ENCODE assay signal across 8 cellular contexts in the genomic region with DNA sequence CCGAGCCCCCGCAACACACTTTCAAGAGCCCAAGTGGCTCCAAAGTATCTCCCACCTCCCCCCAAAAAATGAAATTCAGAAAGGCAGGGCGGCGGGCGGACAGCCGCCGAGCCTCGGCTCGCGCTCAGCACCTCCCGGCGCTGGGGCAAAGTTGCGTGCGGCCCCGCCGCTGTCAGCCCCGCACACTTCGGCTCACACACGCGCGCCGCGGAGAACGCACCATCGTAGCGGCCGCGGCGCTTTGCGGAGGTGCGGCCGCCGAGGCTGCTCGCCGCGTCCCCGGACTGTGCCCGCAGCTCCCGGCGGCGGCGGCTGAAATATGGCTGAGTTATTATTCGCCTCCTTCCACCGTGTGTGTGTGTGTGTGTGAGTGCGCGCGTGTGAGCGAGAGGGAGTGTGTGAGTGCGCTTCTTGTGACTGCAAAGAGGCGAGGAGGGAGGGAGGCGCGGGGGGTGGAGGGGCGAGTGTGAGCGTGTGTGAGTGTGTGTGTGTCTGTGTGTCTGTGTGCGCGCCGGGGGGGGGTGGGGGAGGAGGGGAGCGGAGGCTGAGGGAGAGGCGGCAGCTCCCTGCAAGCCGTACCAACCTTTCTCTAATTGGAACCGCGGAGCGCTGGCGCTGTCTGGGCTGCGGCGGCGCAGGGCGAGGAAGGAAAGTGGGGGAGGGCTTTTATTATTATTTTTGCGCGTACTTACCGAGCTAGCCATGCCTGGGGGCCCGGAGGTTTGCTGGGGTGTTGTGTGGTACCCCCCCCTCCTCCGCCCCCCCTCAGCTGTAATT. TPM values are rescaled to one million over a fixed set of nuclear protein-coding genes. Genes with fewer than 3 reads are reported as not detected.
DNase-seq lines count a peak whose midpoint lies in the region; ATAC-seq, FAIRE-seq and TF ChIP-seq lines count a peak whose summit lies in the region.

No MANE protein-coding gene starts in this region.

- H3K36me3 Mint-ChIP-seq in central memory CD8-positive, alpha-beta T cell (ENCODE audit: insufficient read depth): peaks cover 32% of the 10 kb centered on the region

- no peaks in the 10 kb centered on the region for H3K36me3 ChIP-seq in kidney (ENCODE audit: control insufficient read depth in 1 of 2, insufficient read depth in 2 of 2, low read length in 2 of 2)

- H3K4me1 ChIP-seq in kidney (ENCODE audit: control insufficient read depth in 1 of 2, insufficient read depth in 1 of 2, low read depth in 1 of 2, low read length in 2 of 2): peaks cover 0 to 6% of the 10 kb centered on the region in 2 donors

- no peaks in the 10 kb centered on the region for H3K27me3 Mint-ChIP-seq in central memory CD8-positive, alpha-beta T cell

- intact Hi-C loops in kidney (cut with DNase I): loop anchor here (10.0 kb wide), 1 partner anchor 267 kb away; no protein-coding TSS in a partner anchor

- DNase-seq in DMS153 (lab: John Stamatoyannopoulos, UW) (peak; percentile 30), MV-4-11 (lab: John Stamatoyannopoulos, UW) (peak; percentile 17), kidney (peak; percentile 94), GM19240 (ENCODE audit: insufficient read length, low spot score) (no peak)
- peak; percentile 46 to 78 (median 63) for DNase-seq in activated CD4-positive, CD25-positive, alpha-beta regulatory T cell (lab: John Stamatoyannopoulos, UW)
- DNase-seq in central memory CD8-positive, alpha-beta T cell (ENCODE audit: low spot score in 2 of 2): peak; percentile 48 to 67
- peak; percentile 43 to 60 (median 55) for DNase-seq in stimulated activated CD4-positive, alpha-beta T cell treated with anti-CD3 and anti-CD28 coated beads, Interleukin-12 subunit alpha, Interleukin-12 subunit beta, amount 100 ng/mL, for 48 hours (ENCODE audit: low read depth in 2 of 3, low spot score in 1 of 3)

- H3K4me3 Mint-ChIP-seq in central memory CD8-positive, alpha-beta T cell: peak overlapping the region; percentile 90

- H3K9ac ChIP-seq in kidney (ENCODE audit: low read length in 2 of 2): peak overlapping the region; percentile 76 to 83

- TF ChIP-seq CTCF in kidney (IDR thresholded peaks at IDR 0.05; ENCODE audit: borderline replicate concordance, extremely low read depth, insufficient read depth): no peak

- no peaks in the 10 kb centered on the region for H3K9me3 ChIP-seq in kidney (ENCODE audit: control insufficient read depth in 1 of 2, low read length in 2 of 2)

- H3K9me3 Mint-ChIP-seq in central memory CD8-positive, alpha-beta T cell: no peaks in the 10 kb centered on the region

- peaks cover 62% of the 10 kb centered on the region for H3K4me1 Mint-ChIP-seq in central memory CD8-positive, alpha-beta T cell

- H3K27ac Mint-ChIP-seq in central memory CD8-positive, alpha-beta T cell (ENCODE audit: low read depth): peak overlapping the region; percentile 98

- peak overlapping the region; percentile 81 to 94 for H3K4me3 ChIP-seq in kidney (ENCODE audit: low read length in 2 of 2)

- FAIRE-seq in kidney (lab: Jason Lieb, UNC): no peak

- ATAC-seq in GM21619 (IDR thresholded peaks at IDR 0.05; ENCODE audit: unreplicated experiment): peak; percentile 19
- peak; percentile 29 for ATAC-seq in central memory CD8-positive, alpha-beta T cell (replicated peaks; ENCODE audit: extremely low read depth, poor library complexity, severe bottlenecking)

- H3K27ac ChIP-seq in kidney (ENCODE audit: low read depth in 2 of 2, low read length in 2 of 2): peak overlapping the region; percentile 87 to 89

RNA-seq across cellular contexts. Expression of a gene that starts 0.6 kb away (rescaled TPM):
- total RNA-seq in kidney: 19.7 TPM
- polyA plus RNA-seq in kidney (ENCODE audit: insufficient read depth, low read depth, low replicate concordance): 15.8 TPM
